16 cellular contexts compared by ENCODE assay signal in genomic region chr19:10116866-10117616, GRCh38. TPM values are rescaled to one million over a fixed set of nuclear protein-coding genes. Genes with fewer than 3 reads are reported as not detected.
DNase-seq lines count a peak whose midpoint lies in the region; ATAC-seq and TF ChIP-seq lines count a peak whose summit lies in the region.
"Had no signal": no experiment of that assay in that cellular context is flagged by ENCODE, and none has a peak within 500 bp of the region (broad histone marks: within the 10 kb centered on the region; RNA-seq: fewer than 3 reads in every experiment).

No MANE protein-coding gene starts in this region.

- H3K9me3 ChIP-seq in BLaER1 treated with 17β-estradiol and CSF1 and Interleukin-3, amounts not matched to agents 10 nM and 100 nM (replicated peaks in 1 of 11), result no peaks in the 10 kb centered on the region
- H3K9me3 ChIP-seq in HEK293 (ENCODE audit: control insufficient read depth, insufficient read depth, low read depth, low read length), result no peaks in the 10 kb centered on the region
- H3K9me3 ChIP-seq: left lung, ovary had no signal

- H3K4me3 ChIP-seq in BLaER1 treated with 17β-estradiol and CSF1 and Interleukin-3, amounts not matched to agents 10 nM and 100 nM, result peak overlapping the region in 5 of 10 experiments; percentile 12 to 97 (median 48); a peak in 7 of 20 replicates
- H3K4me3 ChIP-seq in HEK293 (ENCODE audit: low read depth, low read length), result no peak overlapping the region
- H3K4me3 ChIP-seq: left lung, ovary had no signal

- H3K4me2 ChIP-seq in BLaER1 treated with 17β-estradiol and CSF1 and Interleukin-3, amounts not matched to agents 10 nM and 100 nM, result peak overlapping the region; percentile 84 to 100 (median 97); a peak in 20 of 22 replicates
- H3K4me2 ChIP-seq: KMS-11 had no signal

- no peak for TF ChIP-seq CTCF in HEK293 (tag by site-specific recombination; IDR thresholded peaks at IDR 0.05)
- TF ChIP-seq CTCF in neural crest cell (conservative IDR thresholded peaks at IDR 0.05), result no peak

- peaks cover 35% of the 10 kb centered on the region for H3K36me3 Mint-ChIP-seq in activated naive CD8-positive, alpha-beta T cell treated with anti-CD3 and anti-CD28 coated beads, Interleukin-2, amount 50 U/mL, for 24 hours (ENCODE audit: low read depth)
- peaks cover 6% of the 10 kb centered on the region for H3K36me3 Mint-ChIP-seq in neural crest cell (ENCODE audit: low read depth)

- CTCF ChIA-PET in HEK293 (lab: Yijun Ruan, JAX), result interaction anchor here (0.6 to 1.6 kb wide), 5 partner anchors 18 to 296 kb away, joined by 3 to 11 read pairs (median 4); no protein-coding TSS in a partner anchor

- peak overlapping the region in 9 of 11 experiments; percentile 50 to 97 (median 95); a peak in 14 of 22 replicates for H3K9ac ChIP-seq in BLaER1 treated with 17β-estradiol and CSF1 and Interleukin-3, amounts not matched to agents 10 nM and 100 nM
- H3K9ac ChIP-seq: KMS-11 had no signal

- H4K20me1 ChIP-seq in BLaER1 treated with 17β-estradiol and CSF1 and Interleukin-3, amounts not matched to agents 10 nM and 100 nM, result peaks cover 46 to 74% (median 69%) of the 10 kb centered on the region in 11 experiments; a peak in 21 of 22 replicates

- H3K27ac ChIP-seq in BLaER1 treated with 17β-estradiol and CSF1 and Interleukin-3, amounts not matched to agents 10 nM and 100 nM, result peak overlapping the region in 4 of 11 experiments; percentile 11 to 28 (median 27); a peak in 5 of 22 replicates
- no peak overlapping the region for H3K27ac ChIP-seq in HEK293 (ENCODE audit: extremely low read depth, low read depth, low read length)
- H3K27ac ChIP-seq: KMS-11, left lung, ovary had no signal

- POLR2A ChIA-PET in HEK293 (lab: Yijun Ruan, JAX), result interaction anchor here (0.5 to 3.2 kb wide), 3 partner anchors 9 to 52 kb away, joined by 3 to 25 read pairs (median 5); partner anchors contain the start of gene PPAN

- H3K27me3 ChIP-seq in BLaER1 treated with 17β-estradiol and CSF1 and Interleukin-3, amounts not matched to agents 10 nM and 100 nM, result no peaks in the 10 kb centered on the region
- H3K27me3 ChIP-seq: left lung, ovary had no signal

- H3K4me1 Mint-ChIP-seq in activated naive CD8-positive, alpha-beta T cell treated with anti-CD3 and anti-CD28 coated beads, Interleukin-2, amount 50 U/mL, for 24 hours, result peaks cover 53% of the 10 kb centered on the region
- H3K4me1 Mint-ChIP-seq in neural crest cell, result peaks cover 11% of the 10 kb centered on the region
- H3K4me1 Mint-ChIP-seq in stimulated activated naive CD8-positive, alpha-beta T cell treated with anti-CD3 and anti-CD28 coated beads, Interleukin-15, amount 100 ng/mL, for 72 hours, result peaks cover 74% of the 10 kb centered on the region

- H3K36me3 ChIP-seq in BLaER1 treated with 17β-estradiol and CSF1 and Interleukin-3, amounts not matched to agents 10 nM and 100 nM, result peaks cover 52 to 60% (median 56%) of the 10 kb centered on the region in 11 experiments
- H3K36me3 ChIP-seq in HEK293 (ENCODE audit: control insufficient read depth in 2 of 2, insufficient read depth in 1 of 2, low read length in 2 of 2), result peaks cover 11 to 62% of the 10 kb centered on the region in 2 experiments
- H3K36me3 ChIP-seq: ovary had no signal

- peak overlapping the region; percentile 59 for H3K4me3 Mint-ChIP-seq in activated naive CD8-positive, alpha-beta T cell treated with anti-CD3 and anti-CD28 coated beads, Interleukin-2, amount 50 U/mL, for 24 hours
- H3K4me3 Mint-ChIP-seq in neural crest cell, result peak overlapping the region; percentile 84
- H3K4me3 Mint-ChIP-seq in stimulated activated naive CD8-positive, alpha-beta T cell treated with anti-CD3 and anti-CD28 coated beads, Interleukin-15, amount 100 ng/mL, for 72 hours, result no peak overlapping the region
- H3K4me3 Mint-ChIP-seq: activated B cell treated with CpG ODN at 0.5 μM for 24 hours had no signal

- H3K27me3 Mint-ChIP-seq in activated naive CD8-positive, alpha-beta T cell treated with anti-CD3 and anti-CD28 coated beads, Interleukin-2, amount 50 U/mL, for 24 hours, result no peaks in the 10 kb centered on the region
- H3K27me3 Mint-ChIP-seq in neural crest cell (ENCODE audit: low read depth), result peaks cover 18% of the 10 kb centered on the region
- no peaks in the 10 kb centered on the region for H3K27me3 Mint-ChIP-seq in stimulated activated naive CD8-positive, alpha-beta T cell treated with anti-CD3 and anti-CD28 coated beads, Interleukin-15, amount 100 ng/mL, for 72 hours
- H3K27me3 Mint-ChIP-seq: activated B cell treated with CpG ODN at 0.5 μM for 24 hours had no signal

- H3K9me3 Mint-ChIP-seq in activated naive CD8-positive, alpha-beta T cell treated with anti-CD3 and anti-CD28 coated beads, Interleukin-2, amount 50 U/mL, for 24 hours, result no peaks in the 10 kb centered on the region
- no peaks in the 10 kb centered on the region for H3K9me3 Mint-ChIP-seq in neural crest cell
- H3K9me3 Mint-ChIP-seq in stimulated activated naive CD8-positive, alpha-beta T cell treated with anti-CD3 and anti-CD28 coated beads, Interleukin-15, amount 100 ng/mL, for 72 hours, result no peaks in the 10 kb centered on the region
- H3K9me3 Mint-ChIP-seq: activated B cell treated with CpG ODN at 0.5 μM for 24 hours had no signal

- DNase-seq in activated naive CD8-positive, alpha-beta T cell treated with anti-CD3 and anti-CD28 coated beads, Interleukin-2, amount 50 U/mL, for 24 hours, result no peak
- DNase-seq in neural crest cell (ENCODE audit: low read depth, low spot score) (no peak), CD1c-positive myeloid dendritic cell (ENCODE audit: extremely low spot score) (no peak), NCI-H1417 treated with DMSO at 0.1 percent for 48 hours (lab: John Stamatoyannopoulos, UW) (no peak)
- no peak for DNase-seq in stimulated activated naive CD8-positive, alpha-beta T cell treated with anti-CD3 and anti-CD28 coated beads, Interleukin-15, amount 100 ng/mL, for 72 hours
- DNase-seq: activated B cell treated with CpG ODN at 0.5 μM for 24 hours, activated gamma-delta T cell treated with Interleukin-2 at 50 U/mL for 16 hours, NCI-H1105 treated with DMSO at 0.1 percent for 48 hours, NCI-H69, OCI-M1, ovary had no signal

- H3K4me1 ChIP-seq in BLaER1 treated with 17β-estradiol and CSF1 and Interleukin-3, amounts not matched to agents 10 nM and 100 nM, result peaks cover 78 to 91% (median 88%) of the 10 kb centered on the region in 10 experiments
- H3K4me1 ChIP-seq in HEK293 (ENCODE audit: control insufficient read depth, insufficient read depth, low read length), result no peaks in the 10 kb centered on the region

- no peak overlapping the region for H3K27ac Mint-ChIP-seq in activated naive CD8-positive, alpha-beta T cell treated with anti-CD3 and anti-CD28 coated beads, Interleukin-2, amount 50 U/mL, for 24 hours
- H3K27ac Mint-ChIP-seq in neural crest cell (ENCODE audit: unreplicated experiment), result no peak overlapping the region
- H3K27ac Mint-ChIP-seq in stimulated activated naive CD8-positive, alpha-beta T cell treated with anti-CD3 and anti-CD28 coated beads, Interleukin-15, amount 100 ng/mL, for 72 hours, result peak overlapping the region in 1 of 2 donors; percentile 85
- H3K27ac Mint-ChIP-seq: activated B cell treated with CpG ODN at 0.5 μM for 24 hours had no signal

- no peak for ATAC-seq in activated naive CD8-positive, alpha-beta T cell treated with anti-CD3 and anti-CD28 coated beads, Interleukin-2, amount 50 U/mL, for 24 hours
- ATAC-seq in stimulated activated naive CD8-positive, alpha-beta T cell treated with anti-CD3 and anti-CD28 coated beads, Interleukin-15, amount 100 ng/mL, for 72 hours, result no peak
- ATAC-seq: HCT116, left lung had no signal

TF ChIP-seq in HEK293, 187 proteins besides CTCF, POLR2A, EP300 and RAD21:
- TF ChIP-seq PATZ1 (tag by site-specific recombination; IDR thresholded peaks at IDR 0.05), result 0 out of 2 replicates have a peak, but pooled peaks have one; percentile 24
- no peak for TF ChIP-seq ZFHX2 (tag by site-specific recombination; conservative IDR thresholded peaks at IDR 0.05)

RNA-seq across cellular contexts. Expression of gene EIF3G, which starts 2.7 kb away (rescaled TPM):
- total RNA-seq in neural crest cell, result 210 and 224 TPM in 2 replicates

RNA-seq across cellular contexts. Expression of gene P2RY11, which starts 5.5 kb away (rescaled TPM):
- 25.9 and 26.9 TPM in 2 replicates for total RNA-seq in neural crest cell

RNA-seq across cellular contexts. Expression of gene PPAN, which starts 10.9 kb away (rescaled TPM):
- 77.8 and 84.5 TPM in 2 replicates for total RNA-seq in neural crest cell

RNA-seq across cellular contexts. Expression of gene ANGPTL6, which starts 14.6 kb away (rescaled TPM):
- not detected in 2 replicates for total RNA-seq in neural crest cell

RNA-seq across cellular contexts. Expression of gene SHFL, which starts 30.9 kb away (rescaled TPM):
- total RNA-seq in neural crest cell, result 0.89 and 0.93 TPM in 2 replicates

Comparison
In these comparisons a context has a peak if more than half of its experiments do, and no peak if none do; other contexts are left out.
1. H3K4me3 Mint-ChIP-seq: peak in activated naive CD8-positive, alpha-beta T cell treated with anti-CD3 and anti-CD28 coated beads, Interleukin-2, amount 50 U/mL, for 24 hours (single experiment) and neural crest cell (single experiment); none in stimulated activated naive CD8-positive, alpha-beta T cell treated with anti-CD3 and anti-CD28 coated beads, Interleukin-15, amount 100 ng/mL, for 72 hours (0 of 2).